13 cellular contexts compared by ENCODE assay signal in genomic region chr3:141960731-141961130, GRCh38.
DNase-seq lines count a peak whose midpoint lies in the region; ATAC-seq and TF ChIP-seq lines count a peak whose summit lies in the region.
"Had no signal": no experiment of that assay in that cellular context is flagged by ENCODE, and none has a peak within 500 bp of the region (broad histone marks: within the 10 kb centered on the region; RNA-seq: fewer than 3 reads in every experiment).

No MANE protein-coding gene starts in this region.

- intact Hi-C loops in left ventricle myocardium inferior (cut with micrococcal nuclease), result no loop called here
- intact Hi-C loops in Right ventricle myocardium superior (cut with DNase I), result loop anchor here (5.0 kb wide), 1 partner anchor 322 kb away; no protein-coding TSS in a partner anchor
- intact Hi-C loops in aorta (cut with DNase I), result loop anchor here (5.0 to 10.0 kb wide), 2 partner anchors 317 to 324 kb away; no protein-coding TSS in a partner anchor

- H3K4me1 ChIP-seq in left ventricle myocardium inferior (peaks cover 5% of the 10 kb centered on the region), muscle layer of duodenum (ENCODE audit: control insufficient read depth in 1 of 2, insufficient read depth in 2 of 2, low read length in 2 of 2) (no peaks in the 10 kb centered on the region), aorta (ENCODE audit: control insufficient read depth in 1 of 2, insufficient read depth in 2 of 2, low read length in 2 of 2) (peaks cover 0 to 2% of the 10 kb centered on the region in 2 donors)

- DNase-seq in left ventricle myocardium inferior (no peak), Right ventricle myocardium superior (no peak), epithelial cell of prostate (ENCODE audit: low read depth, low spot score) (no peak), aorta (no peak), hypothalamus (lab: John Stamatoyannopoulos, UW) (no peak)
- no peak for DNase-seq in activated CD8-positive, alpha-beta memory T cell treated with anti-CD3 and anti-CD28 coated beads, Interleukin-2, amount 50 U/mL, for 48 hours
- DNase-seq: activated gamma-delta T cell, dermis blood vessel endothelial cell, NCI-H524 treated with DMSO at 0.1 percent for 48 hours had no signal

- ATAC-seq in Right ventricle myocardium superior (ENCODE audit: poor library complexity) (no peak), aorta (ENCODE audit: low FRiP score) (peak; percentile 63), GM19395 (IDR thresholded peaks at IDR 0.05; ENCODE audit: unreplicated experiment) (no peak)

- WGBS in aorta, 2 donors, result 29 to 37% methylated on average over 3 of the region's 3 CpGs

- H3K27me3 ChIP-seq in left ventricle myocardium inferior (ENCODE audit: low read depth) (no peaks in the 10 kb centered on the region), muscle layer of duodenum (ENCODE audit: low read depth, low read length) (no peaks in the 10 kb centered on the region), aorta (ENCODE audit: control insufficient read depth in 1 of 2, insufficient read depth in 2 of 2, low read length in 1 of 2) (no peaks in the 10 kb centered on the region)
- H3K27me3 ChIP-seq: hepatocyte had no signal

- H3K9me3 ChIP-seq in left ventricle myocardium inferior (replicated peaks) (no peaks in the 10 kb centered on the region), muscle layer of duodenum (ENCODE audit: control insufficient read depth in 1 of 2, low read length in 2 of 2) (no peaks in the 10 kb centered on the region), aorta (ENCODE audit: control insufficient read depth, low read length) (no peaks in the 10 kb centered on the region)

- peak overlapping the region; percentile 60 for H3K27ac ChIP-seq in left ventricle myocardium inferior (replicated peaks)
- H3K27ac ChIP-seq in epithelial cell of prostate, result peak overlapping the region; percentile 72
- H3K27ac ChIP-seq in muscle layer of duodenum (ENCODE audit: low read length), result peak overlapping the region; percentile 67
- H3K27ac ChIP-seq in aorta (ENCODE audit: low read depth in 1 of 2, low read length in 2 of 2), result peak overlapping the region; percentile 52 to 67
- H3K27ac ChIP-seq: SK-N-MC had no signal

- peaks cover 30% of the 10 kb centered on the region for H3K36me3 ChIP-seq in left ventricle myocardium inferior
- H3K36me3 ChIP-seq in muscle layer of duodenum (ENCODE audit: control insufficient read depth in 1 of 2, insufficient read depth in 2 of 2, low read length in 2 of 2), result peaks cover 9 to 23% of the 10 kb centered on the region in 2 donors
- H3K36me3 ChIP-seq in aorta (ENCODE audit: control insufficient read depth in 1 of 2, insufficient read depth in 2 of 2, low read length in 1 of 2), result peaks cover 0 to 4% of the 10 kb centered on the region in 2 donors

- H3K4me3 ChIP-seq in left ventricle myocardium inferior (no peak overlapping the region), muscle layer of duodenum (ENCODE audit: low read depth in 1 of 2, low read length in 2 of 2) (no peak overlapping the region), aorta (ENCODE audit: low read length in 2 of 2) (no peak overlapping the region)
- H3K4me3 ChIP-seq: hepatocyte, SK-N-MC had no signal

- no peak for TF ChIP-seq CTCF in left ventricle myocardium inferior (IDR thresholded peaks at IDR 0.05; ENCODE audit: borderline replicate concordance)
